In genomic region chr3:177468816-177469590, GRCh38 we compare ENCODE assay signal across 17 cellular contexts.
DNase-seq lines count a peak whose midpoint lies in the region; ATAC-seq and TF ChIP-seq lines count a peak whose summit lies in the region.
"Had no signal": no experiment of that assay in that cellular context is flagged by ENCODE, and none has a peak within 500 bp of the region (broad histone marks: within the 10 kb centered on the region; RNA-seq: fewer than 3 reads in every experiment).

No MANE protein-coding gene starts in this region.

- H3K36me3 ChIP-seq in suprapubic skin, result no peaks in the 10 kb centered on the region
- H3K36me3 ChIP-seq: right lobe of liver, upper lobe of left lung had no signal

- no peak for DNase-seq in activated naive CD4-positive, alpha-beta T cell treated with anti-CD3 and anti-CD28 coated beads, Interleukin-2, amount 10 ng/mL, durations not matched to agents 7 days and 5 days
- DNase-seq in activated naive CD4-positive, alpha-beta T cell treated with anti-CD3 and anti-CD28 coated beads for 36 hours, result no peak
- DNase-seq in astrocyte of the hippocampus (ENCODE audit: low read depth, low spot score) (peak; percentile 76), kidney tubule cell (ENCODE audit: low spot score) (peak; percentile 71), suprapubic skin (ENCODE audit: low spot score in 2 of 2) (no peak), hippocampal formation (lab: John Stamatoyannopoulos, UW) (no peak), GM20000 (ENCODE audit: low spot score) (no peak)
- DNase-seq: activated CD4-positive, CD25-positive, alpha-beta regulatory T cell treated with anti-CD3 and anti-CD28 coated beads, Interleukin-2, amount 50 U/mL, for 72 hours; activated gamma-delta T cell; CD8-positive, alpha-beta T cell; NCI-H187 treated with DMSO at 0.1 percent for 48 hours; NCI-H524 treated with DMSO at 0.1 percent for 48 hours; right lobe of liver; stimulated activated CD4-positive, alpha-beta T cell treated with anti-CD3 and anti-CD28 coated beads, Interleukin-4, amount 100 ng/mL, for 4 hours; upper lobe of left lung had no signal

- TF ChIP-seq CTCF in suprapubic skin (IDR thresholded peaks at IDR 0.05) (no peak), GM20000 (IDR thresholded peaks at IDR 0.05; ENCODE audit: extremely low read depth, missing control alignments) (no peak)

- H3K4me3 ChIP-seq in suprapubic skin, result no peak overlapping the region
- H3K4me3 ChIP-seq: PC-9, right lobe of liver, upper lobe of left lung had no signal

- intact Hi-C loops in activated naive CD4-positive, alpha-beta T cell treated with anti-CD3 and anti-CD28 coated beads for 36 hours (cut with micrococcal nuclease), result no loop called here

- CTCF ChIA-PET in activated naive CD4-positive, alpha-beta T cell treated with anti-CD3 and anti-CD28 coated beads, Interleukin-2, amount 10 ng/mL, durations not matched to agents 7 days and 5 days (lab: Charles Lee), result no interaction called here
- CTCF ChIA-PET in activated naive CD4-positive, alpha-beta T cell treated with anti-CD3 and anti-CD28 coated beads for 36 hours (lab: Charles Lee), result no interaction called here

- TF ChIP-seq EP300 in suprapubic skin (IDR thresholded peaks at IDR 0.05), result no peak

- no peaks in the 10 kb centered on the region for H3K27me3 ChIP-seq in suprapubic skin
- H3K27me3 ChIP-seq: right lobe of liver, upper lobe of left lung had no signal

- H3K4me1 Mint-ChIP-seq in activated naive CD4-positive, alpha-beta T cell treated with anti-CD3 and anti-CD28 coated beads, Interleukin-2, amount 10 ng/mL, durations not matched to agents 7 days and 5 days, result no peaks in the 10 kb centered on the region
- no peaks in the 10 kb centered on the region for H3K4me1 Mint-ChIP-seq in activated naive CD4-positive, alpha-beta T cell treated with anti-CD3 and anti-CD28 coated beads for 36 hours (ENCODE audit: low read depth)

- ATAC-seq in GM18517 (IDR thresholded peaks at IDR 0.05; ENCODE audit: unreplicated experiment), result no peak
- ATAC-seq: CD8-positive, alpha-beta T cell; right lobe of liver had no signal

- H3K4me3 Mint-ChIP-seq in activated naive CD4-positive, alpha-beta T cell treated with anti-CD3 and anti-CD28 coated beads, Interleukin-2, amount 10 ng/mL, durations not matched to agents 7 days and 5 days, result no peak overlapping the region
- H3K4me3 Mint-ChIP-seq in activated naive CD4-positive, alpha-beta T cell treated with anti-CD3 and anti-CD28 coated beads for 36 hours, result no peak overlapping the region
- H3K4me3 Mint-ChIP-seq: CD8-positive, alpha-beta T cell had no signal

- H3K4me1 ChIP-seq in suprapubic skin, result peaks cover 18% of the 10 kb centered on the region

- H3K27ac Mint-ChIP-seq in activated naive CD4-positive, alpha-beta T cell treated with anti-CD3 and anti-CD28 coated beads, Interleukin-2, amount 10 ng/mL, durations not matched to agents 7 days and 5 days, result peak overlapping the region; percentile 15
- no peak overlapping the region for H3K27ac Mint-ChIP-seq in activated naive CD4-positive, alpha-beta T cell treated with anti-CD3 and anti-CD28 coated beads for 36 hours
- H3K27ac Mint-ChIP-seq: CD8-positive, alpha-beta T cell had no signal

- TF ChIP-seq POLR2A in suprapubic skin (IDR thresholded peaks at IDR 0.05), result no peak

- WGBS in suprapubic skin, result 87% methylated on average over 4 of the region's 4 CpGs

- no peaks in the 10 kb centered on the region for H3K36me3 Mint-ChIP-seq in activated naive CD4-positive, alpha-beta T cell treated with anti-CD3 and anti-CD28 coated beads, Interleukin-2, amount 10 ng/mL, durations not matched to agents 7 days and 5 days
- no peaks in the 10 kb centered on the region for H3K36me3 Mint-ChIP-seq in activated naive CD4-positive, alpha-beta T cell treated with anti-CD3 and anti-CD28 coated beads for 36 hours (ENCODE audit: low read depth)
- H3K36me3 Mint-ChIP-seq: CD8-positive, alpha-beta T cell had no signal

- H3K9me3 ChIP-seq in suprapubic skin, result no peaks in the 10 kb centered on the region
- H3K9me3 ChIP-seq: right lobe of liver, upper lobe of left lung had no signal

- H3K9me3 Mint-ChIP-seq in activated naive CD4-positive, alpha-beta T cell treated with anti-CD3 and anti-CD28 coated beads, Interleukin-2, amount 10 ng/mL, durations not matched to agents 7 days and 5 days, result no peaks in the 10 kb centered on the region
- no peaks in the 10 kb centered on the region for H3K9me3 Mint-ChIP-seq in activated naive CD4-positive, alpha-beta T cell treated with anti-CD3 and anti-CD28 coated beads for 36 hours
- H3K9me3 Mint-ChIP-seq: CD8-positive, alpha-beta T cell had no signal

- H3K27me3 Mint-ChIP-seq in activated naive CD4-positive, alpha-beta T cell treated with anti-CD3 and anti-CD28 coated beads, Interleukin-2, amount 10 ng/mL, durations not matched to agents 7 days and 5 days, result no peaks in the 10 kb centered on the region
- H3K27me3 Mint-ChIP-seq in activated naive CD4-positive, alpha-beta T cell treated with anti-CD3 and anti-CD28 coated beads for 36 hours (ENCODE audit: low read depth), result no peaks in the 10 kb centered on the region

- peak overlapping the region; percentile 7 for H3K27ac ChIP-seq in suprapubic skin
- H3K27ac ChIP-seq: PC-9, right lobe of liver, upper lobe of left lung had no signal

Comparison
In these comparisons a context has a peak if more than half of its experiments do, and no peak if none do; other contexts are left out.
1. DNase-seq: peak in astrocyte of the hippocampus (single experiment) and kidney tubule cell (single experiment); none in activated naive CD4-positive, alpha-beta T cell treated with anti-CD3 and anti-CD28 coated beads, Interleukin-2, amount 10 ng/mL, durations not matched to agents 7 days and 5 days (single experiment), activated naive CD4-positive, alpha-beta T cell treated with anti-CD3 and anti-CD28 coated beads for 36 hours (single experiment), suprapubic skin (0 of 2), hippocampal formation (0 of 2) and GM20000 (single experiment).